16 cellular contexts compared by ENCODE assay signal in the genomic region with DNA sequence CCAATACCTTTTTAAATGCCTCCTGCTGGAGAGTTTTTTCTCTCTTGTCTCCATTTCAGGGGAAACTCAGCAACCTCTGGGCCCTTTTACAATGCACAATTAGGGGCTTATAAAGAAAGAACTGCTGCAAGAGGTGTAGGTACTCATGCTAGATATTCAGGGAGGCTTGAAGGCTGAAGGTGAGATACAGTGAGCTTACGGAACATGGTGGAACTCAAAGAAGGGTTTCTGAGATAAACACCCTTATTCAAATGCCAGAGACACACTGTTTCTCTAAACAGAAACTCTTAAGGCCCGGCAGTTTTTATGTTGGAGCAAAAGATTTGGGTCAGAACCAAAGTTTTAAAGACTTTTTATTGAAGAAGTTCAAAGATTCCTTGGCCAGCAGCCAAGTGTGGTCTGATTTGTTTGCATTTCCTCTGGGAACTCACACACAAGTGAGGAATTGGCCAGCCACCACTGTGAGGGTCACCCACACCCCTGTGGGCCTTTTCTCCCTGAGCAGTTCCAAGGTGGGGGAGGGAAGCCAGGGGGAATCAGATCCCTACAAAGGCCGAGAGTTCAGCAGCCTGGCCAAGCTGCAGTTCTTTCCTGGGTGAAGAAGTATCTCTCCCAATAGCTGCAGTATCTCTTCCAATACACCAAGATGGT. TPM values are rescaled to one million over a fixed set of nuclear protein-coding genes. Genes with fewer than 3 reads are reported as not detected.
A peak's percentile ranks its signal among the peaks of the same experiment; 100 is the strongest.
DNase-seq lines count a peak whose midpoint lies in the region; ATAC-seq and TF ChIP-seq lines count a peak whose summit lies in the region.
"Had no signal": no experiment of that assay in that cellular context is flagged by ENCODE, and none has a peak within 500 bp of the region (broad histone marks: within the 10 kb centered on the region; RNA-seq: fewer than 3 reads in every experiment).

No MANE protein-coding gene starts in this region.

- peaks cover 12 to 31% of the 10 kb centered on the region in 2 donors for H3K27me3 Mint-ChIP-seq in natural killer cell (ENCODE audit: low read depth in 2 of 2)
- H3K27me3 Mint-ChIP-seq: stimulated activated naive CD8-positive, alpha-beta T cell treated with anti-CD3 and anti-CD28 coated beads, Interleukin-15, Interleukin-2, amounts not matched to agents 100 ng/mL and 50 ng/mL, for 24 hours had no signal

- no peaks in the 10 kb centered on the region for H4K20me1 ChIP-seq in hepatocyte (ENCODE audit: insufficient read depth, poor library complexity, severe bottlenecking)

- ATAC-seq in sciatic nerve (peak; percentile 58), GM18519 (IDR thresholded peaks at IDR 0.05; ENCODE audit: low FRiP score, unreplicated experiment) (no peak), natural killer cell (no peak)

- DNase-seq in EL (peak; percentile 17), astrocyte of the hippocampus (ENCODE audit: low read depth, low spot score) (peak; percentile 71), hepatocyte (ENCODE audit: low spot score) (peak; percentile 49), sciatic nerve (ENCODE audit: low spot score) (peak; percentile 71), occipital lobe (lab: John Stamatoyannopoulos, UW) (no peak), HuH-7.5 (ENCODE audit: low spot score) (no peak), natural killer cell (no peak)
- DNase-seq: activated gamma-delta T cell treated with Interleukin-2 at 50 U/mL for 16 hours; CD4-positive, alpha-beta memory T cell; MV-4-11; RPMI8226; stimulated activated CD4-positive, alpha-beta T cell treated with anti-CD3 and anti-CD28 coated beads, Interleukin-4, amount 100 ng/mL, for 4 hours had no signal

- H3K4me3 ChIP-seq in hepatocyte = no peak overlapping the region
- H3K4me3 ChIP-seq: lung had no signal

- H3K9me3 ChIP-seq in hepatocyte (ENCODE audit: low read depth) = no peaks in the 10 kb centered on the region

- no peak overlapping the region for H3K27ac Mint-ChIP-seq in natural killer cell
- H3K27ac Mint-ChIP-seq: CD4-positive, alpha-beta memory T cell; stimulated activated naive CD8-positive, alpha-beta T cell treated with anti-CD3 and anti-CD28 coated beads, Interleukin-15, Interleukin-2, amounts not matched to agents 100 ng/mL and 50 ng/mL, for 24 hours had no signal

- H3K4me3 Mint-ChIP-seq in natural killer cell = no peak overlapping the region
- H3K4me3 Mint-ChIP-seq: CD4-positive, alpha-beta memory T cell; stimulated activated naive CD8-positive, alpha-beta T cell treated with anti-CD3 and anti-CD28 coated beads, Interleukin-15, Interleukin-2, amounts not matched to agents 100 ng/mL and 50 ng/mL, for 24 hours had no signal

- no peaks in the 10 kb centered on the region for H3K79me2 ChIP-seq in hepatocyte

- H3K27me3 ChIP-seq in hepatocyte = no peaks in the 10 kb centered on the region

- H3K4me1 ChIP-seq in hepatocyte (ENCODE audit: insufficient read depth) = peaks cover 19% of the 10 kb centered on the region

- whole genome bisulfite sequencing in hepatocyte (ENCODE audit: low lambda C conversion rate, missing lambda C conversion rate) = 42% methylated on average over 3 of the region's 3 CpGs

- TF ChIP-seq CTCF in hepatocyte (IDR thresholded peaks at IDR 0.05; ENCODE audit: poor library complexity) (no peak), natural killer cell (IDR thresholded peaks at IDR 0.05) (no peak)

- H3K9me2 ChIP-seq in hepatocyte (replicated peaks; ENCODE audit: insufficient read depth) = no peaks in the 10 kb centered on the region

- no peaks in the 10 kb centered on the region for H3K36me3 Mint-ChIP-seq in natural killer cell
- H3K36me3 Mint-ChIP-seq: CD4-positive, alpha-beta memory T cell had no signal

- H3K9me3 Mint-ChIP-seq in natural killer cell = no peaks in the 10 kb centered on the region
- H3K9me3 Mint-ChIP-seq: stimulated activated naive CD8-positive, alpha-beta T cell treated with anti-CD3 and anti-CD28 coated beads, Interleukin-15, Interleukin-2, amounts not matched to agents 100 ng/mL and 50 ng/mL, for 24 hours had no signal

- no peaks in the 10 kb centered on the region for H3K36me3 ChIP-seq in hepatocyte (replicated peaks; ENCODE audit: insufficient read depth, low read depth)

- intact Hi-C loops in sciatic nerve (cut with DNase I) = no loop called here
- intact Hi-C loops in natural killer cell (cut with micrococcal nuclease) = no loop called here

- peak overlapping the region; percentile 46 for H3K27ac ChIP-seq in hepatocyte
- H3K27ac ChIP-seq: HL-60 had no signal

- H2AFZ ChIP-seq in hepatocyte = no peak overlapping the region

- peak overlapping the region; percentile 12 for H3K4me2 ChIP-seq in hepatocyte

- no peaks in the 10 kb centered on the region for H3K4me1 Mint-ChIP-seq in natural killer cell
- H3K4me1 Mint-ChIP-seq: CD4-positive, alpha-beta memory T cell had no signal

RNA-seq across cellular contexts. Expression of a gene that starts 47.8 kb away (rescaled TPM):
- total RNA-seq in hepatocyte (1.7 and 2.4 TPM in 2 replicates), sciatic nerve (10.8 TPM), occipital lobe (1.9 TPM), natural killer cell (not detected)
- polyA plus RNA-seq in hepatocyte = 0.91 and 3.4 TPM in 2 replicates
- total RNA-seq: CD4-positive, alpha-beta memory T cell had no signal
- polyA plus RNA-seq: CD4-positive, alpha-beta memory T cell had no signal

Comparison
In these comparisons a context has a peak if more than half of its experiments do, and no peak if none do; other contexts are left out.
1. DNase-seq: peak in EL (single experiment), astrocyte of the hippocampus (single experiment), hepatocyte (single experiment) and sciatic nerve (single experiment); none in occipital lobe (single experiment), HuH-7.5 (single experiment) and natural killer cell (single experiment).